In the genomic region with DNA sequence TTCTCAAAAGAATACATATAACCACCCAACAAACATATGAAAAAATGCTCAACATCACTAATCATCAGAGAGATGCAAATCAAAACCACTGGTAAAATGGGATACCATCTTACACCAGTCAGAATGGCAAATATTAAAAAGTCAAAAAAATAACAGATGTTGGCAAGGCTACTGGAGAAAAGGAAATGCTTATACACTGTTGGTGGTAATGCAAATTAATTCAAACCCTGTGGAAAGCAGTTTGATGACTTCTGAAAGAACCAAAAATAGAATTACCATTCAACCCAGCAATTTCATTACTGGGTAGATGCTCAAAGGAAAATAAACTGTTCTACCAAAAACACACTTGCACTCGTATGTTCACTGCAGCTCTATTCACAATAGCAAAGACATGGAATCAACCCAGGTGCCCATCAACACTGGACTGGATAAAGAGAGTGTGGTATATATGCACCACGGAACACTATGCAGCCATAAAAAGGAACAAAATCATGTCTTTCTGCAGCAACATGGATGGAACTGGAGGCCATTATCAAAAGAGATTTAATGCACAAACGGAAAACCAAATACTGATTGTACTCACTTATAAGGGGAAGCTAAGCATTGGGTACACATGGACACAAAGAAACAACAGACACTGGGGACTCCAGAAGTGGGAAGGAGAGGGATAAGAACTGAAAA, we compare ENCODE assay signal across 25 cellular contexts.
"Had no signal": no experiment of that assay in that cellular context is flagged by ENCODE, and none has a peak within 500 bp of the region (broad histone marks: within the 10 kb centered on the region; RNA-seq: fewer than 3 reads in every experiment).

No MANE protein-coding gene starts in this region.

- DNase-seq: activated CD4-positive, alpha-beta memory T cell treated with anti-CD3 and anti-CD28 coated beads, Interleukin-2, amount 10 ng/mL, durations not matched to agents 7 days and 5 days; activated CD4-positive, alpha-beta T cell treated with anti-CD3 and anti-CD28 coated beads for 4 hours; activated CD4-positive, alpha-beta T cell treated with anti-CD3 and anti-CD28 coated beads, Interleukin-2, amount 10 ng/mL, durations not matched to agents 7 days and 5 days; activated CD4-positive, alpha-beta T cell treated with anti-CD3 and anti-CD28 coated beads, Interleukin-2, amount 50 U/mL, for 4 hours; activated CD4-positive, CD25-positive, alpha-beta regulatory T cell; activated CD4-positive, CD25-positive, alpha-beta regulatory T cell treated with anti-CD3 and anti-CD28 coated beads, Interleukin-2, amount 50 U/mL, for 72 hours; activated CD8-positive, alpha-beta memory T cell treated with anti-CD3 and anti-CD28 coated beads, Interleukin-2, amount 50 U/mL, for 48 hours; activated gamma-delta T cell; activated naive CD4-positive, alpha-beta T cell; activated naive CD4-positive, alpha-beta T cell treated with anti-CD3 and anti-CD28 coated beads, Interleukin-2, amount 10 ng/mL, durations not matched to agents 7 days and 5 days; activated naive CD8-positive, alpha-beta T cell treated with anti-CD3 and anti-CD28 coated beads, Interleukin-2, amount 10 ng/mL, durations not matched to agents 7 days and 5 days; activated T-cell treated with anti-CD3 and anti-CD28 coated beads for 4 hours; activated T-cell treated with anti-CD3 and anti-CD28 coated beads, Interleukin-2, amount 50 U/mL, for 24 hours; activated T-cell treated with anti-CD3 and anti-CD28 coated beads, Interleukin-2, amount 50 U/mL, for 72 hours; central memory CD4-positive, alpha-beta T cell; cerebellar nuclear complex; colonic mucosa; effector CD8-positive, alpha-beta T cell; foreskin fibroblast; head of caudate nucleus; T-helper 2 cell had no signal

- H3K36me3 Mint-ChIP-seq: activated naive CD4-positive, alpha-beta T cell treated with anti-CD3 and anti-CD28 coated beads, Interleukin-2, amount 10 ng/mL, durations not matched to agents 7 days and 5 days; activated naive CD8-positive, alpha-beta T cell treated with anti-CD3 and anti-CD28 coated beads, Interleukin-2, amount 10 ng/mL, durations not matched to agents 7 days and 5 days had no signal

- FAIRE-seq: frontal cortex had no signal

- H3K9me3 Mint-ChIP-seq: activated CD4-positive, alpha-beta memory T cell treated with anti-CD3 and anti-CD28 coated beads, Interleukin-2, amount 10 ng/mL, durations not matched to agents 7 days and 5 days; activated CD4-positive, alpha-beta T cell treated with anti-CD3 and anti-CD28 coated beads, Interleukin-2, amount 10 ng/mL, durations not matched to agents 7 days and 5 days; activated naive CD4-positive, alpha-beta T cell treated with anti-CD3 and anti-CD28 coated beads, Interleukin-2, amount 10 ng/mL, durations not matched to agents 7 days and 5 days; activated naive CD4-positive, alpha-beta T cell treated with anti-CD3 and anti-CD28 coated beads, Interleukin-2, amount 50 U/mL, for 72 hours; activated naive CD8-positive, alpha-beta T cell treated with anti-CD3 and anti-CD28 coated beads, Interleukin-2, amount 10 ng/mL, durations not matched to agents 7 days and 5 days; activated T-cell treated with anti-CD3 and anti-CD28 coated beads, Interleukin-2, amount 50 U/mL, for 24 hours; activated T-cell treated with anti-CD3 and anti-CD28 coated beads, Interleukin-2, amount 50 U/mL, for 72 hours had no signal

- H3K27me3 Mint-ChIP-seq: activated CD4-positive, alpha-beta memory T cell treated with anti-CD3 and anti-CD28 coated beads, Interleukin-2, amount 10 ng/mL, durations not matched to agents 7 days and 5 days; activated CD4-positive, alpha-beta T cell treated with anti-CD3 and anti-CD28 coated beads, Interleukin-2, amount 10 ng/mL, durations not matched to agents 7 days and 5 days; activated naive CD4-positive, alpha-beta T cell treated with anti-CD3 and anti-CD28 coated beads, Interleukin-2, amount 10 ng/mL, durations not matched to agents 7 days and 5 days; activated T-cell treated with anti-CD3 and anti-CD28 coated beads, Interleukin-2, amount 50 U/mL, for 24 hours; brain had no signal

- H3K4me3 Mint-ChIP-seq: activated CD4-positive, alpha-beta memory T cell treated with anti-CD3 and anti-CD28 coated beads, Interleukin-2, amount 10 ng/mL, durations not matched to agents 7 days and 5 days; activated CD4-positive, alpha-beta T cell treated with anti-CD3 and anti-CD28 coated beads, Interleukin-2, amount 10 ng/mL, durations not matched to agents 7 days and 5 days; activated naive CD4-positive, alpha-beta T cell treated with anti-CD3 and anti-CD28 coated beads, Interleukin-2, amount 10 ng/mL, durations not matched to agents 7 days and 5 days; activated naive CD8-positive, alpha-beta T cell treated with anti-CD3 and anti-CD28 coated beads, Interleukin-2, amount 10 ng/mL, durations not matched to agents 7 days and 5 days; activated T-cell treated with anti-CD3 and anti-CD28 coated beads, Interleukin-2, amount 50 U/mL, for 24 hours; activated T-cell treated with anti-CD3 and anti-CD28 coated beads, Interleukin-2, amount 50 U/mL, for 72 hours; brain had no signal

- H3K27ac Mint-ChIP-seq: activated CD4-positive, alpha-beta memory T cell treated with anti-CD3 and anti-CD28 coated beads, Interleukin-2, amount 10 ng/mL, durations not matched to agents 7 days and 5 days; activated CD4-positive, alpha-beta T cell treated with anti-CD3 and anti-CD28 coated beads, Interleukin-2, amount 10 ng/mL, durations not matched to agents 7 days and 5 days; activated naive CD4-positive, alpha-beta T cell treated with anti-CD3 and anti-CD28 coated beads, Interleukin-2, amount 10 ng/mL, durations not matched to agents 7 days and 5 days; activated naive CD4-positive, alpha-beta T cell treated with anti-CD3 and anti-CD28 coated beads, Interleukin-2, amount 50 U/mL, for 72 hours; activated naive CD8-positive, alpha-beta T cell treated with anti-CD3 and anti-CD28 coated beads, Interleukin-2, amount 10 ng/mL, durations not matched to agents 7 days and 5 days; activated T-cell treated with anti-CD3 and anti-CD28 coated beads, Interleukin-2, amount 50 U/mL, for 24 hours; activated T-cell treated with anti-CD3 and anti-CD28 coated beads, Interleukin-2, amount 50 U/mL, for 72 hours; brain had no signal

- H3K4me1 Mint-ChIP-seq: activated CD4-positive, alpha-beta memory T cell treated with anti-CD3 and anti-CD28 coated beads, Interleukin-2, amount 10 ng/mL, durations not matched to agents 7 days and 5 days; activated CD4-positive, alpha-beta T cell treated with anti-CD3 and anti-CD28 coated beads, Interleukin-2, amount 10 ng/mL, durations not matched to agents 7 days and 5 days; activated naive CD4-positive, alpha-beta T cell treated with anti-CD3 and anti-CD28 coated beads, Interleukin-2, amount 10 ng/mL, durations not matched to agents 7 days and 5 days; activated naive CD8-positive, alpha-beta T cell treated with anti-CD3 and anti-CD28 coated beads, Interleukin-2, amount 10 ng/mL, durations not matched to agents 7 days and 5 days had no signal

- ATAC-seq: activated naive CD4-positive, alpha-beta T cell treated with anti-CD3 and anti-CD28 coated beads, Interleukin-2, amount 50 U/mL, for 72 hours; activated T-cell treated with anti-CD3 and anti-CD28 coated beads, Interleukin-2, amount 50 U/mL, for 72 hours; esophagus mucosa had no signal
